In genomic region chr11:88555829-88556202, GRCh38 we compare ENCODE assay signal across 19 cellular contexts.
A peak's percentile ranks its signal among the peaks of the same experiment; 100 is the strongest.
DNase-seq lines count a peak whose midpoint lies in the region; ATAC-seq and TF ChIP-seq lines count a peak whose summit lies in the region.
"Had no signal": no experiment of that assay in that cellular context is flagged by ENCODE, and none has a peak within 500 bp of the region (broad histone marks: within the 10 kb centered on the region; RNA-seq: fewer than 3 reads in every experiment).

No MANE protein-coding gene starts in this region.

- peaks cover 19% of the 10 kb centered on the region; the same call in 2 of the 3 replicates for H3K4me1 Mint-ChIP-seq in GM23338
- H3K4me1 Mint-ChIP-seq: activated naive CD8-positive, alpha-beta T cell treated with anti-CD3 and anti-CD28 coated beads, Interleukin-2, amount 10 ng/mL, durations not matched to agents 7 days and 5 days had no signal

- H3F3A ChIP-seq in PC-9 (ENCODE audit: insufficient read depth, low read depth) (peaks cover 5% of the 10 kb centered on the region; the same call in 1 of the 2 replicates), GM23338 (replicated peaks; ENCODE audit: low read depth) (no peaks in the 10 kb centered on the region)

- H3K4me2 ChIP-seq in PC-9 (peak overlapping the region; percentile 43), GM23338 (no peak overlapping the region)

- H3K36me3 ChIP-seq in BJ (ENCODE audit: control insufficient read depth, insufficient read depth, low read length), result no peaks in the 10 kb centered on the region
- no peaks in the 10 kb centered on the region for H3K36me3 ChIP-seq in PC-9 (ENCODE audit: low read depth)
- no peaks in the 10 kb centered on the region for H3K36me3 ChIP-seq in GM23338 (ENCODE audit: insufficient read depth)
- H3K36me3 ChIP-seq: neutrophil had no signal

- peak; percentile 86 for DNase-seq in BJ (ENCODE audit: low read depth)
- no peak for DNase-seq in PC-9
- DNase-seq in dedifferentiated amniotic fluid mesenchymal stem cell (ENCODE audit: extremely low spot score), result peak; percentile 38
- peak; percentile 10 for DNase-seq in myocyte (ENCODE audit: low read depth)
- no peak for DNase-seq in putamen (ENCODE audit: low spot score)
- DNase-seq in activated CD4-positive, alpha-beta T cell treated with anti-CD3 and anti-CD28 coated beads for 4 hours, result no peak
- no peak for DNase-seq in GM23338 (ENCODE audit: low spot score)
- no peak for DNase-seq in SHP77 treated with DMSO at 0.1 percent for 48 hours (lab: John Stamatoyannopoulos, UW)
- DNase-seq: activated naive CD8-positive, alpha-beta T cell treated with anti-CD3 and anti-CD28 coated beads, Interleukin-2, amount 10 ng/mL, durations not matched to agents 7 days and 5 days; activated T-cell treated with anti-CD3 and anti-CD28 coated beads, Interleukin-2, amount 50 U/mL, for 72 hours; Caco-2; cerebellar nuclear complex; head of caudate nucleus; islet precursor cell; NCI-H1092 treated with DMSO at 0.1 percent for 48 hours; right cardiac atrium; stimulated activated CD4-positive, alpha-beta T cell treated with anti-CD3 and anti-CD28 coated beads, Interleukin-1b, Interleukin-23, amount 100 ng/mL, for 48 hours; substantia nigra had no signal

- no peaks in the 10 kb centered on the region for H3K9me3 Mint-ChIP-seq in GM23338
- H3K9me3 Mint-ChIP-seq: activated naive CD8-positive, alpha-beta T cell treated with anti-CD3 and anti-CD28 coated beads, Interleukin-2, amount 10 ng/mL, durations not matched to agents 7 days and 5 days; activated T-cell treated with anti-CD3 and anti-CD28 coated beads, Interleukin-2, amount 50 U/mL, for 72 hours had no signal

- intact Hi-C loops in PC-9 (cut with micrococcal nuclease; ENCODE audit: unreplicated experiment), result no loop called here

- H3K9me3 ChIP-seq in PC-9 (ENCODE audit: insufficient read depth, low read depth), result no peaks in the 10 kb centered on the region
- H3K9me3 ChIP-seq: Caco-2, neutrophil had no signal

- H3K27ac ChIP-seq in PC-9 (peak overlapping the region; percentile 37), GM23338 (ENCODE audit: low read depth) (no peak overlapping the region)
- H3K27ac ChIP-seq: neutrophil had no signal

- H3K4me1 ChIP-seq in PC-9 (replicated peaks; ENCODE audit: insufficient read depth) (peaks cover 18% of the 10 kb centered on the region), GM23338 (ENCODE audit: insufficient read depth) (peaks cover 12% of the 10 kb centered on the region; the same call in 1 of the 2 replicates)
- H3K4me1 ChIP-seq: Caco-2 had no signal

- H3K4me3 Mint-ChIP-seq in GM23338, result no peak overlapping the region
- H3K4me3 Mint-ChIP-seq: activated naive CD8-positive, alpha-beta T cell treated with anti-CD3 and anti-CD28 coated beads, Interleukin-2, amount 10 ng/mL, durations not matched to agents 7 days and 5 days; activated T-cell treated with anti-CD3 and anti-CD28 coated beads, Interleukin-2, amount 50 U/mL, for 72 hours had no signal

- H3K27me3 ChIP-seq in BJ (ENCODE audit: control insufficient read depth, insufficient read depth, low read length), result no peaks in the 10 kb centered on the region
- no peaks in the 10 kb centered on the region for H3K27me3 ChIP-seq in PC-9 (ENCODE audit: insufficient read depth, low read depth)
- H3K27me3 ChIP-seq in GM23338 (ENCODE audit: insufficient read depth), result no peaks in the 10 kb centered on the region

- no peak for ATAC-seq in GM23338
- ATAC-seq: activated T-cell treated with anti-CD3 and anti-CD28 coated beads, Interleukin-2, amount 50 U/mL, for 72 hours had no signal

- H3K4me3 ChIP-seq in BJ (ENCODE audit: low read depth, low read length) (no peak overlapping the region), PC-9 (no peak overlapping the region), GM23338 (no peak overlapping the region)

- H3K27me3 Mint-ChIP-seq in GM23338 (ENCODE audit: insufficient read depth, low read depth, poor library complexity), result peaks cover 2% of the 10 kb centered on the region

- BruUV-seq in PC-9 (replicated peaks; lab: Mats Ljungman, UMichigan), result no TSS peak

- CTCF ChIA-PET in BJ (lab: Yijun Ruan, JAX), result interaction anchor here (0.7 kb wide), 1 partner anchor 74 kb away, joined by 3 read pairs; no protein-coding TSS in a partner anchor
- CTCF ChIA-PET in PC-9 (lab: Charles Lee), result no interaction called here

- H4K20me1 ChIP-seq in PC-9 (ENCODE audit: insufficient read depth) (no peaks in the 10 kb centered on the region), GM23338 (replicated peaks; ENCODE audit: insufficient read depth) (no peaks in the 10 kb centered on the region)

- H3K79me2 ChIP-seq in PC-9 (ENCODE audit: low read depth), result no peaks in the 10 kb centered on the region
- H3K79me2 ChIP-seq in GM23338 (replicated peaks; ENCODE audit: insufficient read depth), result no peaks in the 10 kb centered on the region

- no peaks in the 10 kb centered on the region for H3K9me2 ChIP-seq in PC-9 (ENCODE audit: insufficient read depth)
- H3K9me2 ChIP-seq in GM23338 (ENCODE audit: insufficient read depth), result no peaks in the 10 kb centered on the region

- no peaks in the 10 kb centered on the region for H3K36me3 Mint-ChIP-seq in GM23338 (ENCODE audit: low read depth)
- H3K36me3 Mint-ChIP-seq: activated naive CD8-positive, alpha-beta T cell treated with anti-CD3 and anti-CD28 coated beads, Interleukin-2, amount 10 ng/mL, durations not matched to agents 7 days and 5 days had no signal

- H2AFZ ChIP-seq in PC-9, result no peak overlapping the region; the same call in 1 of the 2 replicates
- no peak overlapping the region for H2AFZ ChIP-seq in GM23338

- no peak for TF ChIP-seq CTCF in BJ (IDR thresholded peaks at IDR 0.05; ENCODE audit: insufficient read depth, low read depth, low read length)
- no peak for TF ChIP-seq CTCF in PC-9 (conservative IDR thresholded peaks at IDR 0.05)
- TF ChIP-seq CTCF in GM23338 (conservative IDR thresholded peaks at IDR 0.05; ENCODE audit: low read depth in 2 of 2), result no peak

- H3K27ac Mint-ChIP-seq in GM23338, result no peak overlapping the region
- H3K27ac Mint-ChIP-seq: activated naive CD8-positive, alpha-beta T cell treated with anti-CD3 and anti-CD28 coated beads, Interleukin-2, amount 10 ng/mL, durations not matched to agents 7 days and 5 days; activated T-cell treated with anti-CD3 and anti-CD28 coated beads, Interleukin-2, amount 50 U/mL, for 72 hours had no signal

- POLR2A ChIA-PET in BJ (lab: Charles Lee) (no interaction called here), PC-9 (lab: Charles Lee; ENCODE audit: unreplicated experiment) (no interaction called here)

TF ChIP-seq in GM23338, 12 proteins besides CTCF, POLR2A, EP300 and RAD21:
- no peak for TF ChIP-seq EZH2phosphoT487 (IDR thresholded peaks at IDR 0.05; ENCODE audit: unreplicated experiment)
- TF ChIP-seq JUNB (IDR thresholded peaks at IDR 0.05; ENCODE audit: unreplicated experiment), result no peak
- no peak for TF ChIP-seq STAT1 (IDR thresholded peaks at IDR 0.05; ENCODE audit: unreplicated experiment)

Comparison
In these comparisons a context has a peak if more than half of its experiments do, and no peak if none do; other contexts are left out.
1. DNase-seq: peak in BJ (single experiment), dedifferentiated amniotic fluid mesenchymal stem cell (single experiment) and myocyte (single experiment); none in PC-9 (0 of 2), putamen (single experiment), activated CD4-positive, alpha-beta T cell treated with anti-CD3 and anti-CD28 coated beads for 4 hours (0 of 2), GM23338 (single experiment) and SHP77 treated with DMSO at 0.1 percent for 48 hours (single experiment).